In the genomic region with DNA sequence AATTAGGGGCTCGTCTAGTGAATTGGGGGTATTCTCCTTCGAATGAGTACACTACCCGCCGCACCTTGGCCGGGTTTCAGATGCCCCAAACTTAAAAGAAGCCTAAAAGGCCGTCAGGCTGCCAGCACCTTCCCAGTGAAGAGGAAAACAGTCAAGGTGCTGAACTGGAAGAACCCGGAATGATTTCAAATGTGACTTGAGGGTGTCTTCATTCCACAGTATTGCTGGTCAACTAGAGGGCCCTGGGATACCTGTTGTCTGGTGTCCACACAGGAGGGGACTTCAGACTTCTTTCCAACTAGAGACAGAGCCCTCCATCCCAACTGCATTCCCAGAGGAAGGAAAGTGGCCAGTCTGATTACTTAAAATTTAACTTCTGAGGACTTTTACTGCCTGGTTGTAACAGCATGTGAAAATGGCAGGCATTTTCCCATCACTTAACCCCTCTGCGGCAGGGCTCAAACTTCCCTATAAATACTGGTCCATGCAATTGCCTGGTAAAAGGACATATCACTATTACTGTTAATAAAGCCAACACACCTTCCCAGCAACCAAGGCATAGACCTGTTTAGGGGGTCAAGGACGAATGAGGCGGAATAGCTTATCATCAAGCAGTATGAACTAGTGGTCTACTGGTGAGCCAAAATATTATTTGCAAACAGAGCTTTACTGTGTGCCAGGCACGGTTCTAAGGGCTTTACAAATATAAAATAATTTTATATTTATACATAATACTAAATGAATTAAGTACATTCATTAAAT, we compare ENCODE assay signal across 8 cellular contexts. TPM values are rescaled to one million over a fixed set of nuclear protein-coding genes. Genes with fewer than 3 reads are reported as not detected.
A peak's percentile ranks its signal among the peaks of the same experiment; 100 is the strongest.
DNase-seq lines count a peak whose midpoint lies in the region; ATAC-seq and TF ChIP-seq lines count a peak whose summit lies in the region.

No MANE protein-coding gene starts in this region.

- POLR2A ChIA-PET in activated CD4-positive, alpha-beta T cell treated with anti-CD3 and anti-CD28 coated beads, Interleukin-2, amount 10 ng/mL, durations not matched to agents 7 days and 5 days (lab: Charles Lee) = no interaction called here

- CTCF ChIA-PET in activated CD4-positive, alpha-beta T cell treated with anti-CD3 and anti-CD28 coated beads, Interleukin-2, amount 10 ng/mL, durations not matched to agents 7 days and 5 days (lab: Charles Lee) = interaction anchor here (0.6 kb wide), 1 partner anchor 84 kb away, joined by 3 read pairs; no protein-coding TSS in a partner anchor

- peaks cover 2% of the 10 kb centered on the region for H3K9me3 Mint-ChIP-seq in activated CD4-positive, alpha-beta T cell treated with anti-CD3 and anti-CD28 coated beads, Interleukin-2, amount 10 ng/mL, durations not matched to agents 7 days and 5 days
- H3K9me3 Mint-ChIP-seq in activated naive CD8-positive, alpha-beta T cell treated with anti-CD3 and anti-CD28 coated beads, Interleukin-2, amount 50 U/mL, for 24 hours = no peaks in the 10 kb centered on the region

- H3K4me1 ChIP-seq in tibial artery = peaks cover 0 to 41% (median 4%) of the 10 kb centered on the region in 4 donors

- peak overlapping the region; percentile 95 for H3K27ac Mint-ChIP-seq in activated CD4-positive, alpha-beta T cell treated with anti-CD3 and anti-CD28 coated beads, Interleukin-2, amount 10 ng/mL, durations not matched to agents 7 days and 5 days
- peak overlapping the region; percentile 91 for H3K27ac Mint-ChIP-seq in activated naive CD8-positive, alpha-beta T cell treated with anti-CD3 and anti-CD28 coated beads, Interleukin-2, amount 50 U/mL, for 24 hours

- H3K9me3 ChIP-seq in tibial artery = no peaks in the 10 kb centered on the region

- no peaks in the 10 kb centered on the region for H3K27me3 ChIP-seq in tibial artery

- no peak for ATAC-seq in activated naive CD8-positive, alpha-beta T cell treated with anti-CD3 and anti-CD28 coated beads, Interleukin-2, amount 50 U/mL, for 24 hours
- ATAC-seq in left colon (peak; percentile 24), GM21619 (IDR thresholded peaks at IDR 0.05; ENCODE audit: unreplicated experiment) (no peak), HG03457 (IDR thresholded peaks at IDR 0.05; ENCODE audit: unreplicated experiment) (no peak)

- intact Hi-C loops in left colon (cut with DNase I, micrococcal nuclease) (no loop called here), tibial artery (cut with DNase I; ENCODE audit: low total_unique reads) (no loop called here)

- H3K4me1 Mint-ChIP-seq in activated CD4-positive, alpha-beta T cell treated with anti-CD3 and anti-CD28 coated beads, Interleukin-2, amount 10 ng/mL, durations not matched to agents 7 days and 5 days = peaks cover 34% of the 10 kb centered on the region
- peaks cover 54% of the 10 kb centered on the region for H3K4me1 Mint-ChIP-seq in activated naive CD8-positive, alpha-beta T cell treated with anti-CD3 and anti-CD28 coated beads, Interleukin-2, amount 50 U/mL, for 24 hours

- peak overlapping the region; percentile 86 to 90 for H3K27ac ChIP-seq in tibial artery

- TF ChIP-seq CTCF in tibial artery (IDR thresholded peaks at IDR 0.05) = no peak

- H3K36me3 Mint-ChIP-seq in activated CD4-positive, alpha-beta T cell treated with anti-CD3 and anti-CD28 coated beads, Interleukin-2, amount 10 ng/mL, durations not matched to agents 7 days and 5 days (ENCODE audit: low read depth) = peaks cover 31% of the 10 kb centered on the region
- H3K36me3 Mint-ChIP-seq in activated naive CD8-positive, alpha-beta T cell treated with anti-CD3 and anti-CD28 coated beads, Interleukin-2, amount 50 U/mL, for 24 hours (ENCODE audit: low read depth) = peaks cover 3% of the 10 kb centered on the region

- peak overlapping the region; percentile 84 to 98 for H3K4me3 ChIP-seq in tibial artery

- DNase-seq in activated CD4-positive, alpha-beta T cell treated with anti-CD3 and anti-CD28 coated beads, Interleukin-2, amount 10 ng/mL, durations not matched to agents 7 days and 5 days = no peak
- no peak for DNase-seq in activated CD4-positive, alpha-beta T cell treated with anti-CD3 and anti-CD28 coated beads, Interleukin-2, amount 50 U/mL, for 1 hour
- no peak for DNase-seq in activated naive CD8-positive, alpha-beta T cell treated with anti-CD3 and anti-CD28 coated beads, Interleukin-2, amount 50 U/mL, for 24 hours
- DNase-seq in left colon (no peak), tibial artery (no peak)
- DNase-seq in stimulated activated CD4-positive, alpha-beta T cell treated with anti-CD3 and anti-CD28 coated beads, Interleukin-4, amount 100 ng/mL, for 1 hour = no peak

- H3K36me3 ChIP-seq in tibial artery = no peaks in the 10 kb centered on the region

- H3K4me3 Mint-ChIP-seq in activated CD4-positive, alpha-beta T cell treated with anti-CD3 and anti-CD28 coated beads, Interleukin-2, amount 10 ng/mL, durations not matched to agents 7 days and 5 days = peak overlapping the region; percentile 99
- H3K4me3 Mint-ChIP-seq in activated naive CD8-positive, alpha-beta T cell treated with anti-CD3 and anti-CD28 coated beads, Interleukin-2, amount 50 U/mL, for 24 hours = peak overlapping the region; percentile 95

- H3K27me3 Mint-ChIP-seq in activated CD4-positive, alpha-beta T cell treated with anti-CD3 and anti-CD28 coated beads, Interleukin-2, amount 10 ng/mL, durations not matched to agents 7 days and 5 days = no peaks in the 10 kb centered on the region
- H3K27me3 Mint-ChIP-seq in activated naive CD8-positive, alpha-beta T cell treated with anti-CD3 and anti-CD28 coated beads, Interleukin-2, amount 50 U/mL, for 24 hours = no peaks in the 10 kb centered on the region

RNA-seq across cellular contexts. Expression of a gene that starts 0.7 kb away (rescaled TPM):
- total RNA-seq in activated CD4-positive, alpha-beta T cell treated with anti-CD3 and anti-CD28 coated beads, Interleukin-2, amount 10 ng/mL, durations not matched to agents 7 days and 5 days = 100 to 1,000 TPM; 396 to 408 TPM
- 10 to 100 TPM; 25.2 to 42.8 TPM for total RNA-seq in left colon

Comparison
In these comparisons a context has a peak if more than half of its experiments do, and no peak if none do; other contexts are left out.
1. RNA of a gene that starts 0.7 kb away (total RNA-seq): 396 to 408 TPM in activated CD4-positive, alpha-beta T cell treated with anti-CD3 and anti-CD28 coated beads, Interleukin-2, amount 10 ng/mL, durations not matched to agents 7 days and 5 days; 25.2 to 42.8 TPM in left colon; every median in the first group is over 4 times any median in the second.